Comparison of ENCODE assay signal across 10 cellular contexts in genomic region chr10:71757450-71757918, GRCh38. TPM values are rescaled to one million over a fixed set of nuclear protein-coding genes. Genes with fewer than 3 reads are reported as not detected.
DNase-seq lines count a peak whose midpoint lies in the region; ATAC-seq and TF ChIP-seq lines count a peak whose summit lies in the region.
"Had no signal": no experiment of that assay in that cellular context is flagged by ENCODE, and none has a peak within 500 bp of the region (broad histone marks: within the 10 kb centered on the region; RNA-seq: fewer than 3 reads in every experiment).

No MANE protein-coding gene starts in this region.

- H2AK5ac ChIP-seq in neuronal stem cell (ENCODE audit: low read depth, low read length): no peak overlapping the region

- ATAC-seq in WTC11 (peak; percentile 57), esophagus mucosa (peak; percentile 79), HG03439 (IDR thresholded peaks at IDR 0.05; ENCODE audit: unreplicated experiment) (no peak)

- POLR2A ChIA-PET in WTC11 (lab: Charles Lee): interaction anchor here (0.6 kb wide), 1 partner anchor 440 kb away, joined by 4 read pairs; no protein-coding TSS in a partner anchor

- H3K27ac Mint-ChIP-seq in CD14-positive monocyte (peak overlapping the region; percentile 76 to 95 (median 87)), WTC11 (no peak overlapping the region)

- TF ChIP-seq CTCF in CD14-positive monocyte (IDR thresholded peaks at IDR 0.05): no peak
- no peak for TF ChIP-seq CTCF in WTC11 (IDR thresholded peaks at IDR 0.05)
- TF ChIP-seq CTCF in lower leg skin (IDR thresholded peaks at IDR 0.05): no peak

- peaks cover 0 to 9% of the 10 kb centered on the region in 2 donors for H3K4me1 ChIP-seq in neuronal stem cell (ENCODE audit: control insufficient read depth in 2 of 2, insufficient read depth in 1 of 2, low read depth in 1 of 2, low read length in 2 of 2)

- peaks cover 0 to 2% (median 0%) of the 10 kb centered on the region in 7 donors for H3K9me3 Mint-ChIP-seq in CD14-positive monocyte
- H3K9me3 Mint-ChIP-seq in WTC11: no peaks in the 10 kb centered on the region

- peak overlapping the region; percentile 83 for H3K14ac ChIP-seq in neuronal stem cell (ENCODE audit: low read length)

- WGBS in neuronal stem cell (ENCODE audit: extremely low coverage in 2 of 2, insufficient read length in 2 of 2, insufficient replicate concordance in 1 of 2), 2 donors: no CpG with 5 or more reads among the region's 10 CpGs
- WGBS in lower leg skin, 2 donors: 37 to 43% methylated on average over 1 to 7 of the region's 10 CpGs

- no peak overlapping the region for H3K4ac ChIP-seq in neuronal stem cell (ENCODE audit: low read length)

- H4K8ac ChIP-seq in neuronal stem cell (ENCODE audit: low read depth, low read length): no peak overlapping the region

- no peak overlapping the region for H3K23ac ChIP-seq in neuronal stem cell (ENCODE audit: low read depth, low read length, poor library complexity)

- no peak overlapping the region for H2BK15ac ChIP-seq in neuronal stem cell (ENCODE audit: low read length)

- H3K79me1 ChIP-seq in neuronal stem cell (ENCODE audit: low read depth, low read length): no peaks in the 10 kb centered on the region

- no peak for TF ChIP-seq POLR2A in lower leg skin (IDR thresholded peaks at IDR 0.05)

- peak overlapping the region; percentile 57 for H3K9ac ChIP-seq in neuronal stem cell (ENCODE audit: low read depth, low read length, poor library complexity)

- H2AFZ ChIP-seq in neuronal stem cell (ENCODE audit: low read length): peak overlapping the region; percentile 35

- H3K36me3 Mint-ChIP-seq in CD14-positive monocyte (peaks cover 79 to 90% of the 10 kb centered on the region in 2 donors), WTC11 (no peaks in the 10 kb centered on the region)

- DNase-seq in CD14-positive monocyte (ENCODE audit: low spot score) (no peak), WTC11 (ENCODE audit: low spot score) (no peak), neuronal stem cell (ENCODE audit: low spot score) (no peak), NCI-H2171 treated with DMSO at 0.1 percent for 48 hours (lab: John Stamatoyannopoulos, UW) (no peak), H4 (ENCODE audit: low spot score) (no peak), lower leg skin (ENCODE audit: low spot score in 2 of 2) (no peak)
- DNase-seq: RPMI8226 had no signal

- no peak overlapping the region for H2BK12ac ChIP-seq in neuronal stem cell (ENCODE audit: low read length)

- intact Hi-C loops in CD14-positive monocyte (cut with micrococcal nuclease) (no loop called here), lower leg skin (cut with DNase I; ENCODE audit: low total_unique reads) (no loop called here)

- no peak overlapping the region for H3K4me2 ChIP-seq in neuronal stem cell (ENCODE audit: insufficient read depth, low read length, poor library complexity, severe bottlenecking)

- CTCF ChIA-PET in WTC11 (lab: Charles Lee): interaction anchor here (0.7 to 2.7 kb wide), 14 partner anchors 10 to 768 kb away, joined by 3 to 20 read pairs (median 5); partner anchors contain the start of genes C10orf105 and VSIR

- peak overlapping the region; percentile 27 for H2BK5ac ChIP-seq in neuronal stem cell (ENCODE audit: low read length)

- H2BK120ac ChIP-seq in neuronal stem cell (ENCODE audit: low read depth, low read length): peak overlapping the region; percentile 22

- H3K36me3 ChIP-seq in neuronal stem cell (replicated peaks in 1 of 2; ENCODE audit: control insufficient read depth in 2 of 2, insufficient read depth in 2 of 2, low read length in 2 of 2): no peaks in the 10 kb centered on the region
- H3K36me3 ChIP-seq: ovary had no signal

- H3K4me3 Mint-ChIP-seq in CD14-positive monocyte (peak overlapping the region; percentile 56 to 76), WTC11 (no peak overlapping the region)

- H3K27me3 Mint-ChIP-seq in CD14-positive monocyte (ENCODE audit: low read depth in 3 of 3) (no peaks in the 10 kb centered on the region), WTC11 (ENCODE audit: low read depth) (no peaks in the 10 kb centered on the region)

- peaks cover 0 to 3% of the 10 kb centered on the region in 2 donors for H3K9me3 ChIP-seq in neuronal stem cell (replicated peaks in 1 of 2; ENCODE audit: control insufficient read depth in 2 of 2, insufficient read depth in 1 of 2, low read depth in 1 of 2, low read length in 2 of 2)
- H3K9me3 ChIP-seq: ovary had no signal

- H4K91ac ChIP-seq in neuronal stem cell (ENCODE audit: low read depth, low read length, poor library complexity): no peak overlapping the region

- peaks cover 94% of the 10 kb centered on the region for H3K4me1 Mint-ChIP-seq in CD14-positive monocyte
- peaks cover 18% of the 10 kb centered on the region for H3K4me1 Mint-ChIP-seq in WTC11

- H3K27me3 ChIP-seq in neuronal stem cell (ENCODE audit: control insufficient read depth in 3 of 3, insufficient read depth in 3 of 3, low read depth in 1 of 3, low read length in 3 of 3): peaks cover 0 to 54% (median 0%) of the 10 kb centered on the region in 3 experiments
- H3K27me3 ChIP-seq: ovary had no signal

- peak overlapping the region; percentile 84 for H3K18ac ChIP-seq in neuronal stem cell (ENCODE audit: low read length)

- no peak overlapping the region for H3K27ac ChIP-seq in neuronal stem cell (replicated peaks; ENCODE audit: low read length)
- H3K27ac ChIP-seq: ovary had no signal

- H3K4me3 ChIP-seq in neuronal stem cell (ENCODE audit: low read length in 2 of 2) (no peak overlapping the region), lower leg skin (ENCODE audit: low read depth, poor library complexity, severe bottlenecking) (no peak overlapping the region)
- H3K4me3 ChIP-seq: ovary had no signal

TF ChIP-seq in WTC11, 78 proteins besides CTCF, POLR2A, EP300 and RAD21:
- TF ChIP-seq ZBTB21 (CRISPR knock-in tag; IDR thresholded peaks at IDR 0.05; ENCODE audit: borderline replicate concordance) (no peak), E2F5 (CRISPR knock-in tag; IDR thresholded peaks at IDR 0.05) (no peak), FOXJ3 (CRISPR knock-in tag; IDR thresholded peaks at IDR 0.05; ENCODE audit: borderline replicate concordance) (no peak), ZNF423 (CRISPR knock-in tag; IDR thresholded peaks at IDR 0.05) (no peak), NR3C1 (CRISPR knock-in tag; conservative IDR thresholded peaks at IDR 0.05; ENCODE audit: low read depth) (no peak), GTF2I (CRISPR knock-in tag; conservative IDR thresholded peaks at IDR 0.05) (no peak)
TF ChIP-seq in WTC11: peak in this region for 0.

RNA-seq across cellular contexts. Expression of gene VSIR, which starts 15.8 kb away (rescaled TPM):
- 1,000 to 10,000 TPM in 1 of 2 donors, 100 to 1,000 TPM in 1; 801 to 1,133 TPM for polyA plus RNA-seq in CD14-positive monocyte
- total RNA-seq in WTC11 (2021): 0.74 to 1.3 TPM (median 0.78 TPM) in 3 replicates
- total RNA-seq in esophagus mucosa: 45.8 TPM
- 0.29 TPM for polyA plus RNA-seq in neuronal stem cell (2013, experiment 1 of 2)
- 0.48 TPM for polyA plus RNA-seq in neuronal stem cell (2013, experiment 2 of 2)
- 0.81 and 1.0 TPM in 2 replicates for total RNA-seq in H4 (2014; rRNA removed; shearing (Covaris generic))
- 10 to 100 TPM; 14.5 to 56.5 (median 23.2) TPM for total RNA-seq in lower leg skin

RNA-seq across cellular contexts. Expression of gene C10orf105, which starts 37.9 kb away (rescaled TPM):
- polyA plus RNA-seq in CD14-positive monocyte: under 1 TPM; 0.18 to 0.48 TPM
- 0.48 to 0.99 TPM (median 0.85 TPM) in 3 replicates for total RNA-seq in WTC11 (2021)
- not detected for total RNA-seq in esophagus mucosa
- polyA plus RNA-seq in neuronal stem cell (2013, experiment 1 of 2): 1.4 TPM
- 1.3 TPM for polyA plus RNA-seq in neuronal stem cell (2013, experiment 2 of 2)
- total RNA-seq in H4 (2014; rRNA removed; shearing (Covaris generic)): not detected in 2 replicates
- total RNA-seq in lower leg skin: under 1 TPM; 0.06 to 0.27 (median 0.14) TPM
